Comparison of ENCODE assay signal across 1 cellular context in genomic region chr4:40719008-40719623, GRCh38.
TF ChIP-seq lines count a peak whose summit lies in the region.

No MANE protein-coding gene starts in this region.

TF ChIP-seq in WTC11, 78 proteins besides CTCF, POLR2A, EP300 and RAD21 (continued from another document):
- no peak for TF ChIP-seq HMGXB4 (CRISPR knock-in tag; IDR thresholded peaks at IDR 0.05)
- no peak for TF ChIP-seq MXD4 (CRISPR knock-in tag; IDR thresholded peaks at IDR 0.05; ENCODE audit: borderline replicate concordance)
